8 cellular contexts compared by ENCODE assay signal in the genomic region with DNA sequence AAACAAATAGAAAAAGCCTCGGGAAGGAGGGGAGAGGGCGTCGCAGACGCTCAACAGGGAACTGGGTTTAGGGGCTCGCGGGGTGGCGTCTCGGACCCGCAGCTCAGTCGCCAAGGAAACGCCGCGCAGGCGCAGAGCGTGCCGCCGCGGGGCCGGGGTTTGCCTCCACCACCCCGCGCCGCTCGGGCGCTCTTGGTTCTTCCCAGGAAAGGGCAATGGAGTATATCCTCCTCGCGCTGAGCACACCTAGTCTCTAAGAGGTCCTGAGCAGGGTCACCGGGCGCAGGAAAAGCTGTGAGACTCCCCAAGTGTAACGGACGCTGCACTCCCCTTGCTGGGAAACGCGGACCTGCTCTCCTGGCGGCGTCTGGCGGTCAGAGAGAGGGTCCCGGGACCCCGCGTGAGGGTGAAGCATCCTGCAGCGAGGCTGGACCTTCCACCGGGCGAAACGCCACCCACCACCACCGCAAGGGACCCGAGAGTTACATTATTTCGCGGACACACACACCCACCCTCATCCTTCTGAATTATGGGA. TPM values are rescaled to one million over a fixed set of nuclear protein-coding genes. Genes with fewer than 3 reads are reported as not detected.
DNase-seq lines count a peak whose midpoint lies in the region; ATAC-seq and TF ChIP-seq lines count a peak whose summit lies in the region.

No MANE protein-coding gene starts in this region.

- peak overlapping the region; percentile 36 for H3K27ac ChIP-seq in colonic mucosa

- H3K4me3 ChIP-seq in GM12865 (ENCODE audit: low read depth, low read length) (peak overlapping the region; percentile 55), colonic mucosa (peak overlapping the region; percentile 71)

- peak overlapping the region; percentile 77 to 87 for H3K9ac ChIP-seq in colonic mucosa (ENCODE audit: low read depth in 2 of 2, low read length in 2 of 2)

- intact Hi-C loops in colonic mucosa (cut with DNase I) = loop anchor here (10.0 kb wide), 1 partner anchor 111 kb away; a partner anchor contains a TSS

- H3K9me3 ChIP-seq in colonic mucosa = no peaks in the 10 kb centered on the region

- H3K4me1 ChIP-seq in colonic mucosa = no peaks in the 10 kb centered on the region

- H3K27me3 ChIP-seq in colonic mucosa = no peaks in the 10 kb centered on the region

- no peaks in the 10 kb centered on the region for H3K36me3 ChIP-seq in colonic mucosa

- TF ChIP-seq CTCF in GM12865 (IDR thresholded peaks at IDR 0.05; ENCODE audit: insufficient read depth, low read depth, low read length, missing control alignments) = no peak
- TF ChIP-seq CTCF in colonic mucosa (IDR thresholded peaks at IDR 0.05) = no peak

- ATAC-seq in HG02678 (IDR thresholded peaks at IDR 0.05; ENCODE audit: unreplicated experiment) = peak; percentile 40
- ATAC-seq in activated CD4-positive, CD25-positive, alpha-beta regulatory T cell treated with anti-CD3 and anti-CD28 coated beads, Interleukin-2, amount 50 U/mL, for 24 hours = peak; percentile 11 to 36

- DNase-seq in GM12865 (ENCODE audit: low read depth) = peak; percentile 31
- DNase-seq in NCI-H2029 treated with DMSO at 0.1 percent for 48 hours (lab: John Stamatoyannopoulos, UW) = peak; percentile 13
- DNase-seq in colonic mucosa = peak; percentile 79
- peak; percentile 7 to 21 for DNase-seq in lung microvascular endothelial cell (ENCODE audit: low read depth in 2 of 2)
- peak; percentile 34 to 47 for DNase-seq in stimulated activated CD8-positive, alpha-beta memory T cell treated with anti-CD3 and anti-CD28 coated beads, Interleukin-2, amount 100 ng/mL, for 48 hours (ENCODE audit: low read depth in 2 of 2)
- DNase-seq in OCI-M2 (lab: John Stamatoyannopoulos, UW; ENCODE audit: unreplicated experiment) = no peak

RNA-seq across cellular contexts. Expression of a gene that starts 0.7 kb away (rescaled TPM):
- total RNA-seq in colonic mucosa (10 to 100 TPM in 1 of 2 donors, 1 to 10 TPM in 1; 8.2 to 11.0 TPM), lung microvascular endothelial cell (not detected in 2 replicates)
